10 cellular contexts compared by ENCODE assay signal in genomic region chr7:27119412-27119911, GRCh38. TPM values are rescaled to one million over a fixed set of nuclear protein-coding genes. Genes with fewer than 3 reads are reported as not detected.
"Had no signal": no experiment of that assay in that cellular context is flagged by ENCODE, and none has a peak within 500 bp of the region (broad histone marks: within the 10 kb centered on the region; RNA-seq: fewer than 3 reads in every experiment).

No MANE protein-coding gene starts in this region.

- DNase-seq: activated CD4-positive, alpha-beta T cell treated with anti-CD3 and anti-CD28 coated beads, Interleukin-2, amount 50 U/mL, for 4 hours; activated CD8-positive, alpha-beta memory T cell treated with anti-CD3 and anti-CD28 coated beads, Interleukin-2, amount 50 U/mL, for 4 hours; activated gamma-delta T cell treated with Interleukin-2 at 50 U/mL for 16 hours; NCI-H1092 treated with DMSO at 0.1 percent for 48 hours; NCI-H1930; NCI-H2227 treated with DMSO at 0.1 percent for 48 hours; NCI-H774; T-helper 9 cell had no signal

- H3K4me3 Mint-ChIP-seq: WTC11 had no signal

- H3K27ac Mint-ChIP-seq: WTC11 had no signal

- H3K36me3 Mint-ChIP-seq: WTC11 had no signal

- H3K9me3 Mint-ChIP-seq: WTC11 had no signal

- ATAC-seq: Right ventricle myocardium inferior, WTC11 had no signal

RNA-seq across cellular contexts. Expression of gene HOXA4, which starts 11.1 kb away (rescaled TPM):
- total RNA-seq: WTC11 had no signal

RNA-seq across cellular contexts. Expression of gene HOXA2, which starts 17.0 kb away (rescaled TPM):
- total RNA-seq: WTC11 had no signal

RNA-seq across cellular contexts. Expression of gene HOXA1, which starts 23.7 kb away (rescaled TPM):
- total RNA-seq: Right ventricle myocardium inferior, WTC11 had no signal

RNA-seq across cellular contexts. Expression of gene HOXA5, which starts 24.0 kb away (rescaled TPM):
- total RNA-seq: Right ventricle myocardium inferior, WTC11 had no signal

RNA-seq across cellular contexts. Expression of gene HOXA6, which starts 28.1 kb away (rescaled TPM):
- total RNA-seq: Right ventricle myocardium inferior, WTC11 had no signal
